In genomic region chr1:4551706-4552105, GRCh38 we compare ENCODE assay signal across 36 cellular contexts.
"Had no signal": no experiment of that assay in that cellular context is flagged by ENCODE, and none has a peak within 500 bp of the region (broad histone marks: within the 10 kb centered on the region; RNA-seq: fewer than 3 reads in every experiment).

No MANE protein-coding gene starts in this region.

- ATAC-seq: activated CD8-positive, alpha-beta memory T cell treated with anti-CD3 and anti-CD28 coated beads, Interleukin-2, amount 10 ng/mL, durations not matched to agents 7 days and 5 days; activated CD8-positive, alpha-beta T cell treated with anti-CD3 and anti-CD28 coated beads for 36 hours; activated naive CD4-positive, alpha-beta T cell treated with anti-CD3 and anti-CD28 coated beads, Interleukin-2, amount 50 U/mL, for 72 hours; activated T-cell treated with anti-CD3 and anti-CD28 coated beads, Interleukin-2, amount 50 U/mL, for 4 hours; activated T-cell treated with anti-CD3 and anti-CD28 coated beads, Interleukin-2, amount 50 U/mL, for 72 hours; activated T-helper 17 cell treated with anti-CD3 and anti-CD28 coated beads, Interleukin-2, amount 50 U/mL, for 72 hours; body of pancreas had no signal

- H3K9me3 Mint-ChIP-seq: activated B cell treated with CpG ODN at 0.5 μM for 24 hours; activated CD4-positive, alpha-beta memory T cell treated with anti-CD3 and anti-CD28 coated beads for 36 hours; activated CD4-positive, alpha-beta T cell treated with anti-CD3 and anti-CD28 coated beads, Interleukin-2, amount 10 ng/mL, durations not matched to agents 24 days and 14 days; activated CD8-positive, alpha-beta T cell treated with anti-CD3 and anti-CD28 coated beads for 36 hours; activated naive CD4-positive, alpha-beta T cell treated with anti-CD3 and anti-CD28 coated beads for 36 hours; activated naive CD8-positive, alpha-beta T cell treated with anti-CD3 and anti-CD28 coated beads for 36 hours; activated T-cell treated with anti-CD3 and anti-CD28 coated beads, Interleukin-2, amount 50 U/mL, for 4 hours; activated T-helper 1 cell treated with anti-CD3 and anti-CD28 coated beads, Interleukin-12 subunit alpha, Interleukin-12 subunit beta, Interleukin-2, Interleukin-4 antibody, amounts not matched to agents 30 ng/mL and 10 ng/mL and 1 ng/mL, durations not matched to agents 14 hours and 24 hours and 36 hours; T-helper 1 cell treated with Interleukin-12 subunit alpha and Interleukin-12 subunit beta and Interleukin-4 antibody, amounts not matched to agents 30 μg/mL and 1 μg/mL, for 36 hours; T-helper 2 cell treated with Interferon-gamma antibody and Interleukin-4, amounts not matched to agents 5 μg/mL and 100 μg/mL, for 36 hours had no signal

- H3K4me3 ChIP-seq: adrenal gland, body of pancreas, breast epithelium had no signal

- H3K4me1 Mint-ChIP-seq: activated B cell treated with CpG ODN at 0.5 μM for 24 hours; activated CD4-positive, alpha-beta T cell treated with anti-CD3 and anti-CD28 coated beads, Interleukin-2, amount 10 ng/mL, durations not matched to agents 24 days and 14 days; activated CD8-positive, alpha-beta memory T cell treated with anti-CD3 and anti-CD28 coated beads, Interleukin-2, amount 10 ng/mL, durations not matched to agents 7 days and 5 days; activated naive CD8-positive, alpha-beta T cell treated with anti-CD3 and anti-CD28 coated beads for 36 hours; activated T-helper 17 cell treated with anti-CD3 and anti-CD28 coated beads, Interleukin-2, amount 50 U/mL, for 72 hours had no signal

- H3K9me3 ChIP-seq: adrenal gland, body of pancreas, breast epithelium had no signal

- DNase-seq: activated B cell treated with CpG ODN at 0.5 μM for 24 hours; activated CD4-positive, alpha-beta memory T cell treated with anti-CD3 and anti-CD28 coated beads for 36 hours; activated CD4-positive, alpha-beta T cell treated with anti-CD3 and anti-CD28 coated beads for 4 hours; activated CD4-positive, alpha-beta T cell treated with anti-CD3 and anti-CD28 coated beads, Interleukin-2, amount 10 ng/mL, durations not matched to agents 24 days and 14 days; activated CD4-positive, alpha-beta T cell treated with anti-CD3 and anti-CD28 coated beads, Interleukin-2, amount 50 U/mL, for 1 hour; activated CD4-positive, alpha-beta T cell treated with anti-CD3 and anti-CD28 coated beads, Interleukin-2, amount 50 U/mL, for 4 hours; activated CD4-positive, CD25-positive, alpha-beta regulatory T cell treated with anti-CD3 and anti-CD28 coated beads, Interleukin-2, amount 50 U/mL, for 72 hours; activated CD8-positive, alpha-beta memory T cell treated with anti-CD3 and anti-CD28 coated beads, Interleukin-2, amount 10 ng/mL, durations not matched to agents 7 days and 5 days; activated CD8-positive, alpha-beta T cell treated with anti-CD3 and anti-CD28 coated beads for 36 hours; activated effector memory CD4-positive, alpha-beta T cell treated with anti-CD3 and anti-CD28 coated beads, Interleukin-2, amount 50 U/mL, for 16 hours; activated gamma-delta T cell treated with Interleukin-2 at 50 U/mL for 16 hours; activated naive CD4-positive, alpha-beta T cell; activated naive CD4-positive, alpha-beta T cell treated with anti-CD3 and anti-CD28 coated beads for 36 hours; activated naive CD4-positive, alpha-beta T cell treated with anti-CD3 and anti-CD28 coated beads, Interleukin-2, amount 50 U/mL, for 16 hours; activated naive CD8-positive, alpha-beta T cell treated with anti-CD3 and anti-CD28 coated beads for 36 hours; activated T-cell treated with anti-CD3 and anti-CD28 coated beads for 4 hours; activated T-cell treated with anti-CD3 and anti-CD28 coated beads, Interleukin-2, amount 50 U/mL, for 1 hour; activated T-cell treated with anti-CD3 and anti-CD28 coated beads, Interleukin-2, amount 50 U/mL, for 4 hours; activated T-cell treated with anti-CD3 and anti-CD28 coated beads, Interleukin-2, amount 50 U/mL, for 72 hours; adrenal gland; amniotic stem cell; aorta; body of pancreas; brain microvascular endothelial cell; central memory CD4-positive, alpha-beta T cell; SW 1271; T-helper 1 cell; T-helper 2 cell; T-helper 9 cell had no signal

- H3K27ac ChIP-seq: adrenal gland, body of pancreas, brain microvascular endothelial cell, breast epithelium, VCaP had no signal

- H3K27ac Mint-ChIP-seq: activated B cell treated with CpG ODN at 0.5 μM for 24 hours; activated CD4-positive, alpha-beta memory T cell treated with anti-CD3 and anti-CD28 coated beads for 36 hours; activated CD4-positive, alpha-beta T cell treated with anti-CD3 and anti-CD28 coated beads, Interleukin-2, amount 10 ng/mL, durations not matched to agents 24 days and 14 days; activated CD8-positive, alpha-beta memory T cell treated with anti-CD3 and anti-CD28 coated beads, Interleukin-2, amount 10 ng/mL, durations not matched to agents 7 days and 5 days; activated CD8-positive, alpha-beta T cell treated with anti-CD3 and anti-CD28 coated beads for 36 hours; activated naive CD4-positive, alpha-beta T cell treated with anti-CD3 and anti-CD28 coated beads for 36 hours; activated naive CD4-positive, alpha-beta T cell treated with anti-CD3 and anti-CD28 coated beads, Interleukin-2, amount 50 U/mL, for 72 hours; activated naive CD8-positive, alpha-beta T cell treated with anti-CD3 and anti-CD28 coated beads for 36 hours; activated T-cell treated with anti-CD3 and anti-CD28 coated beads, Interleukin-2, amount 50 U/mL, for 72 hours; activated T-helper 1 cell treated with anti-CD3 and anti-CD28 coated beads, Interleukin-12 subunit alpha, Interleukin-12 subunit beta, Interleukin-2, Interleukin-4 antibody, amounts not matched to agents 30 ng/mL and 10 ng/mL and 1 ng/mL, durations not matched to agents 14 hours and 24 hours and 36 hours; activated T-helper 17 cell treated with anti-CD3 and anti-CD28 coated beads, Interleukin-2, amount 50 U/mL, for 72 hours; T-helper 1 cell treated with Interleukin-12 subunit alpha and Interleukin-12 subunit beta and Interleukin-4 antibody, amounts not matched to agents 30 μg/mL and 1 μg/mL, for 36 hours; T-helper 2 cell treated with Interferon-gamma antibody and Interleukin-4, amounts not matched to agents 5 μg/mL and 100 μg/mL, for 36 hours had no signal

- H3K4me1 ChIP-seq: adrenal gland, body of pancreas, breast epithelium had no signal

- H3K27me3 ChIP-seq: adrenal gland, body of pancreas, brain microvascular endothelial cell had no signal

- H3K27me3 Mint-ChIP-seq: activated CD4-positive, alpha-beta T cell treated with anti-CD3 and anti-CD28 coated beads, Interleukin-2, amount 10 ng/mL, durations not matched to agents 24 days and 14 days; activated CD8-positive, alpha-beta memory T cell treated with anti-CD3 and anti-CD28 coated beads, Interleukin-2, amount 10 ng/mL, durations not matched to agents 7 days and 5 days had no signal

- H3K36me3 Mint-ChIP-seq: activated CD4-positive, alpha-beta memory T cell treated with anti-CD3 and anti-CD28 coated beads for 36 hours; activated CD8-positive, alpha-beta memory T cell treated with anti-CD3 and anti-CD28 coated beads, Interleukin-2, amount 10 ng/mL, durations not matched to agents 7 days and 5 days; activated naive CD4-positive, alpha-beta T cell treated with anti-CD3 and anti-CD28 coated beads, Interleukin-2, amount 50 U/mL, for 72 hours; activated naive CD8-positive, alpha-beta T cell treated with anti-CD3 and anti-CD28 coated beads for 36 hours had no signal

- H3K4me3 Mint-ChIP-seq: activated B cell treated with CpG ODN at 0.5 μM for 24 hours; activated CD4-positive, alpha-beta memory T cell treated with anti-CD3 and anti-CD28 coated beads for 36 hours; activated CD4-positive, alpha-beta T cell treated with anti-CD3 and anti-CD28 coated beads, Interleukin-2, amount 10 ng/mL, durations not matched to agents 24 days and 14 days; activated CD8-positive, alpha-beta memory T cell treated with anti-CD3 and anti-CD28 coated beads, Interleukin-2, amount 10 ng/mL, durations not matched to agents 7 days and 5 days; activated CD8-positive, alpha-beta T cell treated with anti-CD3 and anti-CD28 coated beads for 36 hours; activated naive CD4-positive, alpha-beta T cell treated with anti-CD3 and anti-CD28 coated beads for 36 hours; activated naive CD8-positive, alpha-beta T cell treated with anti-CD3 and anti-CD28 coated beads for 36 hours; activated T-cell treated with anti-CD3 and anti-CD28 coated beads, Interleukin-2, amount 50 U/mL, for 4 hours; activated T-cell treated with anti-CD3 and anti-CD28 coated beads, Interleukin-2, amount 50 U/mL, for 72 hours; activated T-helper 1 cell treated with anti-CD3 and anti-CD28 coated beads, Interleukin-12 subunit alpha, Interleukin-12 subunit beta, Interleukin-2, Interleukin-4 antibody, amounts not matched to agents 30 ng/mL and 10 ng/mL and 1 ng/mL, durations not matched to agents 14 hours and 24 hours and 36 hours; activated T-helper 17 cell treated with anti-CD3 and anti-CD28 coated beads, Interleukin-2, amount 50 U/mL, for 72 hours; T-helper 1 cell treated with Interleukin-12 subunit alpha and Interleukin-12 subunit beta and Interleukin-4 antibody, amounts not matched to agents 30 μg/mL and 1 μg/mL, for 36 hours; T-helper 2 cell treated with Interferon-gamma antibody and Interleukin-4, amounts not matched to agents 5 μg/mL and 100 μg/mL, for 36 hours had no signal

- H3K36me3 ChIP-seq: adrenal gland, brain microvascular endothelial cell, breast epithelium had no signal
